In genomic region chr3:106001923-106002322, GRCh38 we compare ENCODE assay signal across 27 cellular contexts.
"Had no signal": no experiment of that assay in that cellular context is flagged by ENCODE, and none has a peak within 500 bp of the region (broad histone marks: within the 10 kb centered on the region; RNA-seq: fewer than 3 reads in every experiment).

No MANE protein-coding gene starts in this region.

- ATAC-seq: naive thymus-derived CD8-positive, alpha-beta T cell; natural killer cell treated with Interleukin-12 subunit alpha and Interleukin-12 subunit beta and Interleukin-15 and Interleukin-18, amount 100 ng/mL, for 72 hours; pancreas; right cardiac atrium; right lobe of liver; stimulated activated effector memory CD8-positive, alpha-beta T cell treated with anti-CD3 and anti-CD28 coated beads, Interleukin-12 subunit alpha, Interleukin-12 subunit beta, amount 100 ng/mL, for 72 hours; stimulated activated naive B cell treated with anti-CD40 and anti-IgM and Interleukin-4, amounts not matched to agents 10 μg/mL and 1 μg/mL and 100 μg/mL, for 72 hours; upper lobe of right lung had no signal

- FAIRE-seq: pancreas, small intestine had no signal

- H3K27me3 ChIP-seq: neutrophil, pancreas, right lobe of liver, sigmoid colon, stomach, thyroid gland, tibial nerve, upper lobe of right lung, uterus had no signal

- H3K36me3 ChIP-seq: neutrophil, pancreas, prostate gland, right lobe of liver, sigmoid colon, stomach, thoracic aorta, thyroid gland, tibial nerve, upper lobe of right lung, uterus had no signal

- H3K9me3 Mint-ChIP-seq: stimulated activated effector memory CD8-positive, alpha-beta T cell treated with anti-CD3 and anti-CD28 coated beads, Interleukin-12 subunit alpha, Interleukin-12 subunit beta, amount 100 ng/mL, for 72 hours had no signal

- H3K27me3 Mint-ChIP-seq: naive thymus-derived CD8-positive, alpha-beta T cell; natural killer cell treated with Interleukin-12 subunit alpha and Interleukin-12 subunit beta and Interleukin-15 and Interleukin-18, amount 100 ng/mL, for 72 hours; stimulated activated naive B cell treated with anti-CD40 and anti-IgM and Interleukin-4, amounts not matched to agents 10 μg/mL and 1 μg/mL and 100 μg/mL, for 72 hours; stimulated activated naive CD8-positive, alpha-beta T cell treated with anti-CD3 and anti-CD28 coated beads, Interleukin-15, Interleukin-2, amounts not matched to agents 100 ng/mL and 50 ng/mL, for 24 hours; type B pancreatic cell had no signal

- H3K27ac ChIP-seq: neutrophil, pancreas, prostate gland, right lobe of liver, sigmoid colon, stomach, thoracic aorta, thyroid gland, tibial nerve, upper lobe of right lung, uterus had no signal

- H3K4me1 ChIP-seq: prostate gland, right lobe of liver, sigmoid colon, stomach, thyroid gland, tibial nerve, upper lobe of right lung, uterus had no signal

- H3K4me3 Mint-ChIP-seq: naive thymus-derived CD8-positive, alpha-beta T cell; natural killer cell treated with Interleukin-12 subunit alpha and Interleukin-12 subunit beta and Interleukin-15 and Interleukin-18, amount 100 ng/mL, for 72 hours; nephron progenitor cell; neural crest cell; stimulated activated effector memory CD8-positive, alpha-beta T cell treated with anti-CD3 and anti-CD28 coated beads, Interleukin-12 subunit alpha, Interleukin-12 subunit beta, amount 100 ng/mL, for 72 hours; stimulated activated naive B cell treated with anti-CD40 and anti-IgM and Interleukin-4, amounts not matched to agents 10 μg/mL and 1 μg/mL and 100 μg/mL, for 72 hours; stimulated activated naive CD8-positive, alpha-beta T cell treated with anti-CD3 and anti-CD28 coated beads, Interleukin-15, Interleukin-2, amounts not matched to agents 100 ng/mL and 50 ng/mL, for 24 hours; type B pancreatic cell had no signal

- H3K36me3 Mint-ChIP-seq: stimulated activated effector memory CD8-positive, alpha-beta T cell treated with anti-CD3 and anti-CD28 coated beads, Interleukin-12 subunit alpha, Interleukin-12 subunit beta, amount 100 ng/mL, for 72 hours; type B pancreatic cell had no signal

- H3K4me1 Mint-ChIP-seq: nephron progenitor cell; neural crest cell; stimulated activated naive B cell treated with anti-CD40 and anti-IgM and Interleukin-4, amounts not matched to agents 10 μg/mL and 1 μg/mL and 100 μg/mL, for 72 hours had no signal

- DNase-seq: naive thymus-derived CD8-positive, alpha-beta T cell; nephron progenitor cell; nucleus accumbens; pancreas; right cardiac atrium; right lobe of liver; sigmoid colon; small intestine; stimulated activated CD4-positive, alpha-beta T cell treated with anti-CD3 and anti-CD28 coated beads, Interleukin-15, amount 100 ng/mL, for 24 hours; stimulated activated CD4-positive, alpha-beta T cell treated with anti-CD3 and anti-CD28 coated beads, Interleukin-2, amount 100 ng/mL, for 24 hours; stimulated activated CD4-positive, alpha-beta T cell treated with anti-CD3 and anti-CD28 coated beads, Interleukin-2, amount 100 ng/mL, for 48 hours; stimulated activated CD4-positive, alpha-beta T cell treated with anti-CD3 and anti-CD28 coated beads, Interleukin-4, amount 100 ng/mL, for 24 hours; stimulated activated naive B cell treated with anti-CD40 and anti-IgM and Interleukin-4, amounts not matched to agents 10 μg/mL and 1 μg/mL and 100 μg/mL, for 72 hours; stimulated activated naive CD4-positive, alpha-beta T cell treated with Interleukin-2 at 50 U/mL for 16 hours; stomach; thyroid gland; upper lobe of right lung; uterus had no signal

- H3K4me3 ChIP-seq: pancreas, prostate gland, right lobe of liver, sigmoid colon, stomach, thoracic aorta, thyroid gland, tibial nerve, upper lobe of right lung, uterus had no signal

- H3K27ac Mint-ChIP-seq: naive thymus-derived CD8-positive, alpha-beta T cell; natural killer cell treated with Interleukin-12 subunit alpha and Interleukin-12 subunit beta and Interleukin-15 and Interleukin-18, amount 100 ng/mL, for 72 hours; nephron progenitor cell; stimulated activated effector memory CD8-positive, alpha-beta T cell treated with anti-CD3 and anti-CD28 coated beads, Interleukin-12 subunit alpha, Interleukin-12 subunit beta, amount 100 ng/mL, for 72 hours; stimulated activated naive B cell treated with anti-CD40 and anti-IgM and Interleukin-4, amounts not matched to agents 10 μg/mL and 1 μg/mL and 100 μg/mL, for 72 hours; stimulated activated naive CD8-positive, alpha-beta T cell treated with anti-CD3 and anti-CD28 coated beads, Interleukin-15, Interleukin-2, amounts not matched to agents 100 ng/mL and 50 ng/mL, for 24 hours; type B pancreatic cell had no signal

- H3K9me3 ChIP-seq: neutrophil, pancreas, prostate gland, right lobe of liver, thoracic aorta, thyroid gland, upper lobe of right lung, uterus had no signal
